32 cellular contexts compared by ENCODE assay signal in genomic region chr3:54957711-54958110, GRCh38. TPM values are rescaled to one million over a fixed set of nuclear protein-coding genes. Genes with fewer than 3 reads are reported as not detected.
DNase-seq lines count a peak whose midpoint lies in the region; ATAC-seq lines count a peak whose summit lies in the region.
"Had no signal": no experiment of that assay in that cellular context is flagged by ENCODE, and none has a peak within 500 bp of the region (broad histone marks: within the 10 kb centered on the region; RNA-seq: fewer than 3 reads in every experiment).

No MANE protein-coding gene starts in this region.

- no peaks in the 10 kb centered on the region for H3K9me3 Mint-ChIP-seq in T-helper 2 cell treated with Interferon-gamma antibody and Interleukin-4, amounts not matched to agents 5 μg/mL and 100 μg/mL, for 36 hours
- H3K9me3 Mint-ChIP-seq: H9, IgD-negative memory B cell, nephron had no signal

- H3K27me3 Mint-ChIP-seq in T-helper 2 cell treated with Interferon-gamma antibody and Interleukin-4, amounts not matched to agents 5 μg/mL and 100 μg/mL, for 36 hours (ENCODE audit: low read depth) = no peaks in the 10 kb centered on the region
- H3K27me3 Mint-ChIP-seq: activated naive CD8-positive, alpha-beta T cell; B cell; CD4-positive, alpha-beta memory T cell; IgD-negative memory B cell had no signal

- H3K4me1 Mint-ChIP-seq in T-helper 2 cell treated with Interferon-gamma antibody and Interleukin-4, amounts not matched to agents 5 μg/mL and 100 μg/mL, for 36 hours (ENCODE audit: low read depth) = no peaks in the 10 kb centered on the region
- H3K4me1 Mint-ChIP-seq: B cell; CD4-positive, alpha-beta memory T cell; IgD-negative memory B cell; immature natural killer cell had no signal

- no peak overlapping the region for H3K4me3 Mint-ChIP-seq in T-helper 2 cell treated with Interferon-gamma antibody and Interleukin-4, amounts not matched to agents 5 μg/mL and 100 μg/mL, for 36 hours
- H3K4me3 Mint-ChIP-seq: activated naive CD8-positive, alpha-beta T cell; B cell; CD4-positive, alpha-beta memory T cell; H9; IgD-negative memory B cell; immature natural killer cell; nephron had no signal

- peak; percentile 27 for DNase-seq in NCI-H345 (lab: John Stamatoyannopoulos, UW)
- no peak for DNase-seq in NCI-H345 treated with DMSO at 0.1 percent for 48 hours (lab: John Stamatoyannopoulos, UW; ENCODE audit: unreplicated experiment)
- peak; percentile 59 for DNase-seq in NCI-H226
- peak; percentile 80 for DNase-seq in astrocyte of the hippocampus (ENCODE audit: low read depth, low spot score)
- DNase-seq in renal cortical epithelial cell (ENCODE audit: low read depth) = peak; percentile 50
- DNase-seq in T-helper 2 cell treated with Interferon-gamma antibody and Interleukin-4, amounts not matched to agents 5 μg/mL and 100 μg/mL, for 36 hours (ENCODE audit: low spot score) = no peak
- no peak for DNase-seq in AG08396 (ENCODE audit: low spot score)
- DNase-seq: activated CD4-positive, alpha-beta T cell treated with anti-CD3 and anti-CD28 coated beads, Interleukin-2, amount 50 U/mL, for 1 hour; activated CD4-positive, CD25-positive, alpha-beta regulatory T cell; activated effector memory CD4-positive, alpha-beta T cell treated with Interleukin-2 at 50 U/mL for 16 hours; activated T-cell treated with anti-CD3 and anti-CD28 coated beads, Interleukin-2, amount 50 U/mL, for 1 hour; anterior cingulate cortex; CD4-positive, alpha-beta memory T cell; effector CD8-positive, alpha-beta T cell; H9; immature natural killer cell; NCI-H1048; NCI-H187 treated with DMSO at 0.1 percent for 48 hours; Peyer's patch; stimulated activated naive CD4-positive, alpha-beta T cell had no signal

- ATAC-seq in HG03378 (IDR thresholded peaks at IDR 0.05; ENCODE audit: unreplicated experiment) = no peak
- ATAC-seq: left lobe of liver had no signal

- H3K27ac Mint-ChIP-seq in T-helper 2 cell treated with Interferon-gamma antibody and Interleukin-4, amounts not matched to agents 5 μg/mL and 100 μg/mL, for 36 hours = no peak overlapping the region
- H3K27ac Mint-ChIP-seq: activated naive CD8-positive, alpha-beta T cell; B cell; CD4-positive, alpha-beta memory T cell; IgD-negative memory B cell; immature natural killer cell; nephron had no signal

- no peaks in the 10 kb centered on the region for H3K36me3 Mint-ChIP-seq in T-helper 2 cell treated with Interferon-gamma antibody and Interleukin-4, amounts not matched to agents 5 μg/mL and 100 μg/mL, for 36 hours (ENCODE audit: low read depth)
- H3K36me3 Mint-ChIP-seq: activated naive CD8-positive, alpha-beta T cell; CD4-positive, alpha-beta memory T cell; IgD-negative memory B cell; immature natural killer cell had no signal

RNA-seq across cellular contexts. Expression of gene LRTM1, which starts 29.9 kb away (rescaled TPM):
- not detected in 2 replicates for total RNA-seq in renal cortical epithelial cell
- total RNA-seq: B cell; cardiac septum; CD4-positive, alpha-beta memory T cell; epithelial cell of proximal tubule; glomerular endothelial cell; H9; left lobe of liver; osteoblast; Peyer's patch; temporal lobe; ureter had no signal

Comparison
In these comparisons a context has a peak if more than half of its experiments do, and no peak if none do; other contexts are left out.
1. DNase-seq: peak in NCI-H345 (single experiment), NCI-H226 (single experiment), astrocyte of the hippocampus (single experiment) and renal cortical epithelial cell (single experiment); none in NCI-H345 treated with DMSO at 0.1 percent for 48 hours (single experiment), T-helper 2 cell treated with Interferon-gamma antibody and Interleukin-4, amounts not matched to agents 5 μg/mL and 100 μg/mL, for 36 hours (single experiment) and AG08396 (single experiment).